In the genomic region with DNA sequence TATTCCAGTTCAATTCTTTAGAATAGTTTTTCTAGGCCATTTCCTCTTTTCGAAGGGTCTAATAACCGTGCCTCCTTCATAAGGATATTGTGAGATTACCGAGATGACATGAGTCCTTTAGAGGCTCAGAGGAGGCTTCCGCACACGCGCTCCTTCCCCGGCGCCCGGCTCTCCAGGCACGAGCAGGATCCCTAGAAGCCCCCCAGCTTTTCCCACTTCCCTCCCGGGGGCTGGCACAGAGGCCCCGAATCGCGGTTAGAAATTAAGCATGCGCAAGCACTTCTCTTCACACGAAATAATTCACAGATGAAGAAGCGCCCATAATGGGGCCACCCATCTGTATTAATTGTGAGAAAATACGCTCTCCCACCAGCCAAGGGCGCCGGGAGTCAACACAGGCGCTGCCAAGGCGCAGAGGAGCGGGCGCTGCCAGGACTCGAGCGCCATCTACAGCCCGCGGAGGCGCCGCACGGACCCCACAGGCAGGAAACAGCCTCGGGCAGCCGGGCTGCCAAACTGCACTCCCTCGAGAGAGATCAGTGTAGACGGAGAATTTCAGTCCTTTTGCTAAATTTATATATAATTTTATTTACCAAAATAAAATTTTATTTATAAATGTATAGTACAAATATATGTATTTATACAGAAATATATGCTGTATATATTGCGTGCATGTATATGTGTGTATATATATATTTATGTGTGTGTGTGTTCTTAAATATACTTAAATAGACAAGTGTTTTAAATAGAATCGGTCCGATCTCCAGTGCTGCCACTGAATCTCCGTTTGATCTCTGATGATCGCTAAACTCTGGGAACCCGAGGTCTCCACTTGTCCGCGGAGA, we compare ENCODE assay signal across 7 cellular contexts.
DNase-seq lines count a peak whose midpoint lies in the region; TF ChIP-seq lines count a peak whose summit lies in the region.

No MANE protein-coding gene starts in this region.

- DNase-seq in T-helper 1 cell: peak in 4 of 5 donors; percentile 23 to 59 (median 26)
- peak in 56 of 58 donors; percentile 8 to 90 (median 64) for DNase-seq in anterior cingulate cortex (lab: John Stamatoyannopoulos, UW)
- peak; percentile 84 for DNase-seq in hepatic stellate cell (ENCODE audit: low spot score)
- DNase-seq in skeletal muscle cell (ENCODE audit: low read depth): peak; percentile 15
- no peak for DNase-seq in NCI-H2171 treated with DMSO at 0.1 percent for 48 hours (lab: John Stamatoyannopoulos, UW)

- TF ChIP-seq RAD21 in Ishikawa (IDR thresholded peaks at IDR 0.05; ENCODE audit: low read depth): peak; percentile 80

- TF ChIP-seq CTCF in GM12873 (IDR thresholded peaks at IDR 0.05; ENCODE audit: insufficient read depth, low read depth, low read length, missing control alignments): peak; percentile 89

- TF ChIP-seq EP300 in Ishikawa (IDR thresholded peaks at IDR 0.05; ENCODE audit: borderline replicate concordance): no peak

- H3K4me3 ChIP-seq in skeletal muscle cell (ENCODE audit: low read depth, low read length): no peak overlapping the region

TF ChIP-seq in Ishikawa, 13 proteins besides CTCF, POLR2A, EP300 and RAD21:
- TF ChIP-seq TAF1 (IDR thresholded peaks at IDR 0.05; ENCODE audit: low read depth) (no peak), YY1 (IDR thresholded peaks at IDR 0.05; ENCODE audit: low read depth) (no peak), CEBPB (IDR thresholded peaks at IDR 0.05) (no peak), EGR1 (IDR thresholded peaks at IDR 0.05) (no peak), TCF12 (IDR thresholded peaks at IDR 0.05; ENCODE audit: low read depth) (no peak), TEAD4 (IDR thresholded peaks at IDR 0.05) (no peak), FOXM1 (IDR thresholded peaks at IDR 0.05; ENCODE audit: borderline replicate concordance, low read depth) (no peak), NFIC (IDR thresholded peaks at IDR 0.05) (no peak), CREB1 (IDR thresholded peaks at IDR 0.05; ENCODE audit: low read depth) (no peak), ZBTB7A (IDR thresholded peaks at IDR 0.05; ENCODE audit: low read depth) (no peak)
- TF ChIP-seq, protein P1, sequence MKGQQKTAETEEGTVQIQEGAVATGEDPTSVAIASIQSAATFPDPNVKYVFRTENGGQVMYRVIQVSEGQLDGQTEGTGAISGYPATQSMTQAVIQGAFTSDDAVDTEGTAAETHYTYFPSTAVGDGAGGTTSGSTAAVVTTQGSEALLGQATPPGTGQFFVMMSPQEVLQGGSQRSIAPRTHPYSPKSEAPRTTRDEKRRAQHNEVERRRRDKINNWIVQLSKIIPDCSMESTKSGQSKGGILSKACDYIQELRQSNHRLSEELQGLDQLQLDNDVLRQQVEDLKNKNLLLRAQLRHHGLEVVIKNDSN (IDR thresholded peaks at IDR 0.05): no peak
- TF ChIP-seq, protein P2, sequence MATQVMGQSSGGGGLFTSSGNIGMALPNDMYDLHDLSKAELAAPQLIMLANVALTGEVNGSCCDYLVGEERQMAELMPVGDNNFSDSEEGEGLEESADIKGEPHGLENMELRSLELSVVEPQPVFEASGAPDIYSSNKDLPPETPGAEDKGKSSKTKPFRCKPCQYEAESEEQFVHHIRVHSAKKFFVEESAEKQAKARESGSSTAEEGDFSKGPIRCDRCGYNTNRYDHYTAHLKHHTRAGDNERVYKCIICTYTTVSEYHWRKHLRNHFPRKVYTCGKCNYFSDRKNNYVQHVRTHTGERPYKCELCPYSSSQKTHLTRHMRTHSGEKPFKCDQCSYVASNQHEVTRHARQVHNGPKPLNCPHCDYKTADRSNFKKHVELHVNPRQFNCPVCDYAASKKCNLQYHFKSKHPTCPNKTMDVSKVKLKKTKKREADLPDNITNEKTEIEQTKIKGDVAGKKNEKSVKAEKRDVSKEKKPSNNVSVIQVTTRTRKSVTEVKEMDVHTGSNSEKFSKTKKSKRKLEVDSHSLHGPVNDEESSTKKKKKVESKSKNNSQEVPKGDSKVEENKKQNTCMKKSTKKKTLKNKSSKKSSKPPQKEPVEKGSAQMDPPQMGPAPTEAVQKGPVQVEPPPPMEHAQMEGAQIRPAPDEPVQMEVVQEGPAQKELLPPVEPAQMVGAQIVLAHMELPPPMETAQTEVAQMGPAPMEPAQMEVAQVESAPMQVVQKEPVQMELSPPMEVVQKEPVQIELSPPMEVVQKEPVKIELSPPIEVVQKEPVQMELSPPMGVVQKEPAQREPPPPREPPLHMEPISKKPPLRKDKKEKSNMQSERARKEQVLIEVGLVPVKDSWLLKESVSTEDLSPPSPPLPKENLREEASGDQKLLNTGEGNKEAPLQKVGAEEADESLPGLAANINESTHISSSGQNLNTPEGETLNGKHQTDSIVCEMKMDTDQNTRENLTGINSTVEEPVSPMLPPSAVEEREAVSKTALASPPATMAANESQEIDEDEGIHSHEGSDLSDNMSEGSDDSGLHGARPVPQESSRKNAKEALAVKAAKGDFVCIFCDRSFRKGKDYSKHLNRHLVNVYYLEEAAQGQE (IDR thresholded peaks at IDR 0.05; ENCODE audit: low read depth): no peak
- TF ChIP-seq, protein P3, sequence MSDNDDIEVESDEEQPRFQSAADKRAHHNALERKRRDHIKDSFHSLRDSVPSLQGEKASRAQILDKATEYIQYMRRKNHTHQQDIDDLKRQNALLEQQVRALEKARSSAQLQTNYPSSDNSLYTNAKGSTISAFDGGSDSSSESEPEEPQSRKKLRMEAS (IDR thresholded peaks at IDR 0.05): no peak
